ENCODE assay signal across 27 cellular contexts in genomic region chr15:65923264-65923663, GRCh38.
"Had no signal": no experiment of that assay in that cellular context is flagged by ENCODE, and none has a peak within 500 bp of the region (broad histone marks: within the 10 kb centered on the region; RNA-seq: fewer than 3 reads in every experiment).

No MANE protein-coding gene starts in this region.

- H3K27me3 Mint-ChIP-seq: dendritic cell treated with granulocyte-macrophage colony-stimulating factor and Interleukin-4, amounts not matched to agents 40 ng/mL and 50 ng/mL, for 4 days; memory B cell; naive B cell; type B pancreatic cell had no signal

- H3K27ac Mint-ChIP-seq: dendritic cell treated with granulocyte-macrophage colony-stimulating factor and Interleukin-4, amounts not matched to agents 40 ng/mL and 50 ng/mL, for 4 days; nephron progenitor cell; type B pancreatic cell had no signal

- H3K36me3 Mint-ChIP-seq: memory B cell; naive B cell; stimulated activated effector memory CD8-positive, alpha-beta T cell treated with anti-CD3 and anti-CD28 coated beads, Interleukin-12 subunit alpha, Interleukin-12 subunit beta, amount 100 ng/mL, for 72 hours had no signal

- H3K9me3 ChIP-seq: colonic mucosa, esophagus muscularis mucosa, gastroesophageal sphincter, heart left ventricle, mucosa of descending colon, prostate gland, right atrium auricular region, stomach, tibial artery had no signal

- H3K4me1 Mint-ChIP-seq: nephron progenitor cell had no signal

- ATAC-seq: foreskin keratinocyte; gastroesophageal sphincter; heart left ventricle; left lobe of liver; mucosa of descending colon; sciatic nerve; stimulated activated effector memory CD8-positive, alpha-beta T cell treated with anti-CD3 and anti-CD28 coated beads, Interleukin-12 subunit alpha, Interleukin-12 subunit beta, amount 100 ng/mL, for 72 hours had no signal

- H3K4me1 ChIP-seq: colonic mucosa, esophagus muscularis mucosa, foreskin keratinocyte, gastroesophageal sphincter, prostate gland, right atrium auricular region, tibial artery had no signal

- DNase-seq: colonic mucosa; effector CD8-positive, alpha-beta T cell; foreskin keratinocyte; heart left ventricle; kidney; mucosa of descending colon; naive B cell; nephron progenitor cell; stimulated activated CD4-positive, alpha-beta T cell treated with anti-CD3 and anti-CD28 coated beads, Interleukin-12 subunit alpha, Interleukin-12 subunit beta, amount 100 ng/mL, for 4 hours; stimulated activated CD4-positive, alpha-beta T cell treated with anti-CD3 and anti-CD28 coated beads, Interleukin-1b, Interleukin-23, amount 100 ng/mL, for 48 hours; stimulated activated CD4-positive, alpha-beta T cell treated with anti-CD3 and anti-CD28 coated beads, Interleukin-4, amount 100 ng/mL, for 1 hour; stimulated activated naive CD4-positive, alpha-beta T cell treated with Interleukin-2 at 50 U/mL for 16 hours; stomach; tibial artery had no signal

- H3K27me3 ChIP-seq: colonic mucosa, esophagus muscularis mucosa, foreskin keratinocyte, gastroesophageal sphincter, heart left ventricle, hepatocyte, right atrium auricular region, stomach, tibial artery had no signal

- H3K27ac ChIP-seq: colonic mucosa, esophagus muscularis mucosa, foreskin keratinocyte, gastroesophageal sphincter, heart left ventricle, hepatocyte, prostate gland, right atrium auricular region, stomach, tibial artery had no signal

- H3K4me3 Mint-ChIP-seq: dendritic cell treated with granulocyte-macrophage colony-stimulating factor and Interleukin-4, amounts not matched to agents 40 ng/mL and 50 ng/mL, for 4 days; memory B cell; nephron progenitor cell; stimulated activated effector memory CD8-positive, alpha-beta T cell treated with anti-CD3 and anti-CD28 coated beads, Interleukin-12 subunit alpha, Interleukin-12 subunit beta, amount 100 ng/mL, for 72 hours; type B pancreatic cell had no signal

- H3K36me3 ChIP-seq: colonic mucosa, gastroesophageal sphincter, prostate gland, right atrium auricular region had no signal

- H3K4me3 ChIP-seq: colonic mucosa, esophagus muscularis mucosa, gastroesophageal sphincter, heart left ventricle, hepatocyte, lung, mucosa of descending colon, prostate gland, right atrium auricular region, smooth muscle cell, stomach, tibial artery had no signal

- H3K9me3 Mint-ChIP-seq: dendritic cell treated with granulocyte-macrophage colony-stimulating factor and Interleukin-4, amounts not matched to agents 40 ng/mL and 50 ng/mL, for 4 days; memory B cell; naive B cell; nephron progenitor cell; stimulated activated effector memory CD8-positive, alpha-beta T cell treated with anti-CD3 and anti-CD28 coated beads, Interleukin-12 subunit alpha, Interleukin-12 subunit beta, amount 100 ng/mL, for 72 hours; type B pancreatic cell had no signal
